ENCODE assay signal across 18 cellular contexts in genomic region chr2:81714817-81715216, GRCh38.
DNase-seq lines count a peak whose midpoint lies in the region; ATAC-seq, FAIRE-seq and TF ChIP-seq lines count a peak whose summit lies in the region.
"Had no signal": no experiment of that assay in that cellular context is flagged by ENCODE, and none has a peak within 500 bp of the region (broad histone marks: within the 10 kb centered on the region; RNA-seq: fewer than 3 reads in every experiment).

No MANE protein-coding gene starts in this region.

- H2AFZ ChIP-seq in astrocyte (ENCODE audit: low read depth, low read length), result no peak overlapping the region

- no peaks in the 10 kb centered on the region for H3K79me2 ChIP-seq in astrocyte (ENCODE audit: insufficient read depth, low read length)

- H3K9me3 ChIP-seq in astrocyte (ENCODE audit: insufficient read depth, low read depth, low read length), result peaks cover 4% of the 10 kb centered on the region
- H3K9me3 ChIP-seq: HAP-1 had no signal

- H3K4me2 ChIP-seq in astrocyte (ENCODE audit: low read length), result no peak overlapping the region

- no peak overlapping the region for H3K4me3 Mint-ChIP-seq in astrocyte (ENCODE audit: unreplicated experiment)
- H3K4me3 Mint-ChIP-seq: B cell; CD4-positive, alpha-beta T cell had no signal

- H3K36me3 Mint-ChIP-seq in astrocyte (ENCODE audit: low read depth, unreplicated experiment), result no peaks in the 10 kb centered on the region

- DNase-seq in A172 (ENCODE audit: low spot score), result peak; percentile 14
- peak; percentile 39 for DNase-seq in HS-5 (ENCODE audit: low read depth)
- DNase-seq in astrocyte (ENCODE audit: low read depth), result peak; percentile 4
- peak; percentile 2 for DNase-seq in fibroblast of pulmonary artery (ENCODE audit: low read depth)
- no peak for DNase-seq in NCI-H2171 treated with DMSO at 0.1 percent for 48 hours (lab: John Stamatoyannopoulos, UW)
- DNase-seq in DMS153 (lab: John Stamatoyannopoulos, UW), result no peak
- DNase-seq: C1 segment of cervical spinal cord; Calu3; CD4-positive, alpha-beta T cell; DMS 273 treated with DMSO at 0.1 percent for 48 hours; DMS79; GOT3 had no signal

- ATAC-seq in HG03521 (IDR thresholded peaks at IDR 0.05; ENCODE audit: unreplicated experiment), result no peak

- TF ChIP-seq CTCF in astrocyte (IDR thresholded peaks at IDR 0.05; ENCODE audit: insufficient read depth, low read depth, low read length) (no peak), fibroblast of pulmonary artery (IDR thresholded peaks at IDR 0.05; ENCODE audit: low read length, missing control alignments) (no peak)

- H4K20me1 ChIP-seq in astrocyte (ENCODE audit: insufficient read depth, low read length), result no peaks in the 10 kb centered on the region

- H3K27me3 Mint-ChIP-seq in astrocyte (ENCODE audit: low read depth, unreplicated experiment), result no peaks in the 10 kb centered on the region
- H3K27me3 Mint-ChIP-seq: B cell; CD4-positive, alpha-beta T cell had no signal

- H3K9ac ChIP-seq in astrocyte (ENCODE audit: low read length), result no peak overlapping the region

- no peaks in the 10 kb centered on the region for H3K27me3 ChIP-seq in astrocyte (ENCODE audit: insufficient read depth, low read length)

- no peaks in the 10 kb centered on the region for H3K4me1 Mint-ChIP-seq in astrocyte (ENCODE audit: low read depth, unreplicated experiment)
- H3K4me1 Mint-ChIP-seq: B cell had no signal

- H3K27ac Mint-ChIP-seq in astrocyte (ENCODE audit: unreplicated experiment), result no peak overlapping the region
- H3K27ac Mint-ChIP-seq: B cell; CD4-positive, alpha-beta T cell had no signal

- H3K27ac ChIP-seq in astrocyte (ENCODE audit: low read depth, low read length), result no peak overlapping the region

- H3K4me3 ChIP-seq in astrocyte (ENCODE audit: insufficient read depth, low read depth, low read length) (no peak overlapping the region), fibroblast of pulmonary artery (replicated peaks; ENCODE audit: low read depth, low read length) (no peak overlapping the region)
- H3K4me3 ChIP-seq: HAP-1 had no signal

- no peak for FAIRE-seq in astrocyte (lab: Jason Lieb, UNC)
- FAIRE-seq: A204.1, G401.6, GM12891 had no signal

- H3K9me3 Mint-ChIP-seq in astrocyte (ENCODE audit: unreplicated experiment), result peaks cover 5% of the 10 kb centered on the region

- no peaks in the 10 kb centered on the region for H3K4me1 ChIP-seq in astrocyte (ENCODE audit: insufficient read depth, low read length)
- H3K4me1 ChIP-seq: HAP-1 had no signal

- H3K36me3 ChIP-seq in astrocyte (ENCODE audit: insufficient read depth, low read length), result no peaks in the 10 kb centered on the region
- H3K36me3 ChIP-seq: HAP-1 had no signal

Comparison
In these comparisons a context has a peak if more than half of its experiments do, and no peak if none do; other contexts are left out.
1. DNase-seq: peak in A172 (single experiment), HS-5 (single experiment), astrocyte (single experiment) and fibroblast of pulmonary artery (single experiment); none in NCI-H2171 treated with DMSO at 0.1 percent for 48 hours (single experiment) and DMS153 (single experiment).